In the genomic region with DNA sequence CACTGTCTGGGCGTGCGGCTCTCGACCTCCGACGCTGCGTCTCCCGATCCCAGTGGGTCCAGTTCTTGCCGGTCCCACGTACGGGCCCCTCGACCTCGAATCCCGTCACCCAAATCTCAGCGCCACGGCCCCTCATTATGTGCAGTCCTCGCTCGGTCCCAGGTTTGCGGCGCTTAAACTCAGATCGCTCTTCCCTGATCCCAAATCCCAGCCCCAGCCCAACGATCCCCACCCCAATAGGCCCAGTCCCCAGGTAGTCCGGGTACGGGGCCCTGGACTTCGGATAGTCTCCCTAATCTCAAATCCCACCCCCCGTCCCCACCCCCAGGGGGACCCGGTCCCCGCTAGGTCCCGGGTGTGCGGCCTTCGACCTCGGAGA, we compare ENCODE assay signal across 8 cellular contexts. TPM values are rescaled to one million over a fixed set of nuclear protein-coding genes. Genes with fewer than 3 reads are reported as not detected.
DNase-seq lines count a peak whose midpoint lies in the region; ATAC-seq lines count a peak whose summit lies in the region.

No MANE protein-coding gene starts in this region.

- H3K4me3 ChIP-seq in iPS-20b (ENCODE audit: low read length), result peak overlapping the region; percentile 97

- DNase-seq in stimulated activated naive CD8-positive, alpha-beta T cell treated with anti-CD3 and anti-CD28 coated beads, Interleukin-15, Interleukin-2, amounts not matched to agents 100 U/mL and 50 U/mL, for 24 hours, result no peak
- DNase-seq in activated T-helper 1 cell treated with anti-CD3 and anti-CD28 coated beads, Interleukin-12 subunit alpha, Interleukin-12 subunit beta, Interleukin-2, Interleukin-4 antibody, amounts not matched to agents 30 ng/mL and 10 ng/mL and 1 ng/mL, durations not matched to agents 14 hours and 24 hours and 36 hours (ENCODE audit: low spot score), result no peak
- no peak for DNase-seq in AG20443 (ENCODE audit: low spot score)
- no peak for DNase-seq in stimulated activated naive CD4-positive, alpha-beta T cell (lab: John Stamatoyannopoulos, UW)

- peaks cover 33% of the 10 kb centered on the region for H3K4me1 Mint-ChIP-seq in stimulated activated naive CD8-positive, alpha-beta T cell treated with anti-CD3 and anti-CD28 coated beads, Interleukin-15, Interleukin-2, amounts not matched to agents 100 ng/mL and 50 ng/mL, for 24 hours (ENCODE audit: low read depth)
- H3K4me1 Mint-ChIP-seq in activated T-helper 1 cell treated with anti-CD3 and anti-CD28 coated beads, Interleukin-12 subunit alpha, Interleukin-12 subunit beta, Interleukin-2, Interleukin-4 antibody, amounts not matched to agents 30 ng/mL and 10 ng/mL and 1 ng/mL, durations not matched to agents 14 hours and 24 hours and 36 hours (ENCODE audit: low read depth), result peaks cover 36% of the 10 kb centered on the region

- peak overlapping the region; percentile 100 for H3K27ac Mint-ChIP-seq in stimulated activated naive CD8-positive, alpha-beta T cell treated with anti-CD3 and anti-CD28 coated beads, Interleukin-15, Interleukin-2, amounts not matched to agents 100 ng/mL and 50 ng/mL, for 24 hours
- H3K27ac Mint-ChIP-seq in activated T-helper 1 cell treated with anti-CD3 and anti-CD28 coated beads, Interleukin-12 subunit alpha, Interleukin-12 subunit beta, Interleukin-2, Interleukin-4 antibody, amounts not matched to agents 30 ng/mL and 10 ng/mL and 1 ng/mL, durations not matched to agents 14 hours and 24 hours and 36 hours, result peak overlapping the region; percentile 100

- H3K36me3 ChIP-seq in iPS-20b (ENCODE audit: insufficient read depth, low read depth, low read length), result peaks cover 11% of the 10 kb centered on the region; the same call in 1 of the 2 replicates

- H3K9ac ChIP-seq in iPS-20b (ENCODE audit: low read depth, low read length), result peak overlapping the region; percentile 99

- intact Hi-C loops in activated T-helper 1 cell treated with anti-CD3 and anti-CD28 coated beads, Interleukin-12 subunit alpha, Interleukin-12 subunit beta, Interleukin-2, Interleukin-4 antibody, amounts not matched to agents 30 ng/mL and 10 ng/mL and 1 ng/mL, durations not matched to agents 14 hours and 24 hours and 36 hours (cut with micrococcal nuclease), result no loop called here

- no peaks in the 10 kb centered on the region for H3K27me3 ChIP-seq in iPS-20b (ENCODE audit: insufficient read depth, low read length)

- peak overlapping the region; percentile 93 for H3K4me3 Mint-ChIP-seq in stimulated activated naive CD8-positive, alpha-beta T cell treated with anti-CD3 and anti-CD28 coated beads, Interleukin-15, Interleukin-2, amounts not matched to agents 100 ng/mL and 50 ng/mL, for 24 hours
- H3K4me3 Mint-ChIP-seq in activated T-helper 1 cell treated with anti-CD3 and anti-CD28 coated beads, Interleukin-12 subunit alpha, Interleukin-12 subunit beta, Interleukin-2, Interleukin-4 antibody, amounts not matched to agents 30 ng/mL and 10 ng/mL and 1 ng/mL, durations not matched to agents 14 hours and 24 hours and 36 hours, result peak overlapping the region; percentile 99

- no peaks in the 10 kb centered on the region for H3K27me3 Mint-ChIP-seq in stimulated activated naive CD8-positive, alpha-beta T cell treated with anti-CD3 and anti-CD28 coated beads, Interleukin-15, Interleukin-2, amounts not matched to agents 100 ng/mL and 50 ng/mL, for 24 hours
- H3K27me3 Mint-ChIP-seq in activated T-helper 1 cell treated with anti-CD3 and anti-CD28 coated beads, Interleukin-12 subunit alpha, Interleukin-12 subunit beta, Interleukin-2, Interleukin-4 antibody, amounts not matched to agents 30 ng/mL and 10 ng/mL and 1 ng/mL, durations not matched to agents 14 hours and 24 hours and 36 hours (ENCODE audit: insufficient read depth), result no peaks in the 10 kb centered on the region

- H3K4me1 ChIP-seq in iPS-20b (ENCODE audit: insufficient read depth, low read length), result peaks cover 19% of the 10 kb centered on the region; the same call in 1 of the 2 replicates

- no peaks in the 10 kb centered on the region for H3K9me3 ChIP-seq in iPS-20b (ENCODE audit: insufficient read depth, low read depth, low read length)

- no peaks in the 10 kb centered on the region for H3K9me3 Mint-ChIP-seq in stimulated activated naive CD8-positive, alpha-beta T cell treated with anti-CD3 and anti-CD28 coated beads, Interleukin-15, Interleukin-2, amounts not matched to agents 100 ng/mL and 50 ng/mL, for 24 hours
- no peaks in the 10 kb centered on the region for H3K9me3 Mint-ChIP-seq in activated T-helper 1 cell treated with anti-CD3 and anti-CD28 coated beads, Interleukin-12 subunit alpha, Interleukin-12 subunit beta, Interleukin-2, Interleukin-4 antibody, amounts not matched to agents 30 ng/mL and 10 ng/mL and 1 ng/mL, durations not matched to agents 14 hours and 24 hours and 36 hours

- H3K27ac ChIP-seq in iPS-20b (ENCODE audit: low read length) (peak overlapping the region; percentile 94), temporal lobe (ENCODE audit: low read depth, low read length) (peak overlapping the region; percentile 96)

- no peak for ATAC-seq in stimulated activated naive CD8-positive, alpha-beta T cell treated with anti-CD3 and anti-CD28 coated beads, Interleukin-15, Interleukin-2, amounts not matched to agents 100 U/mL and 50 U/mL, for 24 hours
- no peak for ATAC-seq in HG02884 (IDR thresholded peaks at IDR 0.05; ENCODE audit: unreplicated experiment)

- peaks cover 44% of the 10 kb centered on the region for H3K36me3 Mint-ChIP-seq in stimulated activated naive CD8-positive, alpha-beta T cell treated with anti-CD3 and anti-CD28 coated beads, Interleukin-15, Interleukin-2, amounts not matched to agents 100 ng/mL and 50 ng/mL, for 24 hours (ENCODE audit: low read depth)
- H3K36me3 Mint-ChIP-seq in activated T-helper 1 cell treated with anti-CD3 and anti-CD28 coated beads, Interleukin-12 subunit alpha, Interleukin-12 subunit beta, Interleukin-2, Interleukin-4 antibody, amounts not matched to agents 30 ng/mL and 10 ng/mL and 1 ng/mL, durations not matched to agents 14 hours and 24 hours and 36 hours (ENCODE audit: low read depth), result peaks cover 27% of the 10 kb centered on the region

RNA-seq across cellular contexts. Expression of a gene that starts 0.7 kb away (rescaled TPM):
- 499 and 501 TPM in 2 replicates for total RNA-seq in activated T-helper 1 cell treated with anti-CD3 and anti-CD28 coated beads, Interleukin-12 subunit alpha, Interleukin-12 subunit beta, Interleukin-2, Interleukin-4 antibody, amounts not matched to agents 30 ng/mL and 10 ng/mL and 1 ng/mL, durations not matched to agents 14 hours and 24 hours and 36 hours
- total RNA-seq in temporal lobe, result 63.4 TPM

RNA-seq across cellular contexts. Expression of a gene that starts 28.6 kb away (rescaled TPM):
- total RNA-seq in activated T-helper 1 cell treated with anti-CD3 and anti-CD28 coated beads, Interleukin-12 subunit alpha, Interleukin-12 subunit beta, Interleukin-2, Interleukin-4 antibody, amounts not matched to agents 30 ng/mL and 10 ng/mL and 1 ng/mL, durations not matched to agents 14 hours and 24 hours and 36 hours, result 1.8 and 2.0 TPM in 2 replicates
- total RNA-seq in temporal lobe, result 12.5 TPM

RNA-seq across cellular contexts. Expression of a gene that starts 36.9 kb away (rescaled TPM):
- 0.44 TPM in 1 of 2 replicates, not detected in the other for total RNA-seq in activated T-helper 1 cell treated with anti-CD3 and anti-CD28 coated beads, Interleukin-12 subunit alpha, Interleukin-12 subunit beta, Interleukin-2, Interleukin-4 antibody, amounts not matched to agents 30 ng/mL and 10 ng/mL and 1 ng/mL, durations not matched to agents 14 hours and 24 hours and 36 hours
- not detected for total RNA-seq in temporal lobe
